ENCODE assay signal across 7 cellular contexts in the genomic region with DNA sequence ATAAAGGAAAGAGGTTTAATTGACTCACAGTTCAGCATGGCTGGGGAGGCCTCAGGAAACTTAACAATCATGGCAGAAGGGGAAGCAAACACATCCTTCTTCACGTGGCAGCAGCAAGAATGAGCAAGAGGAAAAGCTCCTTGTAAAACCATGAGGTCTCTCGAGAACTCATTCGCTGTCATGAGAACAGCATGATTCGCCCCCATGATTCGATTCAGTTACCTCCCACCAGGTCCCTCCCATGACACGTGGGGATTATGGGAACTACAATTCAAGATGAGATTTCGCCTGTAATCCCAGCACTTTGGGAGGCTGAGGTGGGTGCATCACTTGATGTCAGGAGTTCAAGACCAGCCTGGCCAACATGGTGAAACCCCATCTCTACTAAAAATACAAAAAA. TPM values are rescaled to one million over a fixed set of nuclear protein-coding genes. Genes with fewer than 3 reads are reported as not detected.
DNase-seq lines count a peak whose midpoint lies in the region; ATAC-seq and TF ChIP-seq lines count a peak whose summit lies in the region.
"Not testable (repeated sequence)": the region's sequence is repeated elsewhere in the genome, so short reads cannot be mapped to it uniquely, and the experiment has no call there.

No MANE protein-coding gene starts in this region.

- not testable (repeated sequence) for H3K4me3 ChIP-seq in fibroblast of mammary gland (ENCODE audit: control insufficient read depth, low read depth, low read length)

- intact Hi-C loops in activated CD4-positive, alpha-beta T cell treated with anti-CD3 and anti-CD28 coated beads for 36 hours (cut with DNase I, micrococcal nuclease): not testable (repeated sequence)

- DNase-seq in CD1c-positive myeloid dendritic cell (ENCODE audit: extremely low spot score): peak; percentile 37
- peak; percentile 25 for DNase-seq in LHCN-M2 (ENCODE audit: low read depth)
- DNase-seq in RWPE1 (ENCODE audit: low spot score); activated CD4-positive, alpha-beta T cell treated with anti-CD3 and anti-CD28 coated beads for 36 hours; activated T-cell treated with anti-CD3 and anti-CD28 coated beads, Interleukin-2, amount 50 U/mL, for 24 hours: not testable (repeated sequence)
- peak; percentile 54 for DNase-seq in fibroblast of mammary gland (ENCODE audit: low read depth)
- peak; percentile 35 for DNase-seq in stimulated activated CD4-positive, alpha-beta T cell treated with anti-CD3 and anti-CD28 coated beads, Interleukin-1b, Interleukin-23, amount 100 ng/mL, for 48 hours

- not testable (repeated sequence) for TF ChIP-seq CTCF in RWPE1 (conservative IDR thresholded peaks at IDR 0.05; ENCODE audit: low read depth); fibroblast of mammary gland (conservative IDR thresholded peaks at IDR 0.05; ENCODE audit: control insufficient read depth, insufficient read depth, low read depth, low read length)

- not testable (repeated sequence) for H3K4me3 Mint-ChIP-seq in activated CD4-positive, alpha-beta T cell treated with anti-CD3 and anti-CD28 coated beads for 36 hours; activated T-cell treated with anti-CD3 and anti-CD28 coated beads, Interleukin-2, amount 50 U/mL, for 24 hours

- POLR2A ChIA-PET in RWPE1 (lab: Yijun Ruan, JAX; ENCODE audit: low non-redundant PET); activated CD4-positive, alpha-beta T cell treated with anti-CD3 and anti-CD28 coated beads for 36 hours (lab: Charles Lee): not testable (repeated sequence)

- H3K36me3 Mint-ChIP-seq in activated CD4-positive, alpha-beta T cell treated with anti-CD3 and anti-CD28 coated beads for 36 hours (ENCODE audit: low read depth): peaks cover 30% of the 10 kb centered on the region
- H3K36me3 Mint-ChIP-seq in activated T-cell treated with anti-CD3 and anti-CD28 coated beads, Interleukin-2, amount 50 U/mL, for 24 hours (ENCODE audit: low read depth): peaks cover 79% of the 10 kb centered on the region

- peaks cover 23% of the 10 kb centered on the region for H3K4me1 Mint-ChIP-seq in activated CD4-positive, alpha-beta T cell treated with anti-CD3 and anti-CD28 coated beads for 36 hours
- H3K4me1 Mint-ChIP-seq in activated T-cell treated with anti-CD3 and anti-CD28 coated beads, Interleukin-2, amount 50 U/mL, for 24 hours (ENCODE audit: low read depth): peaks cover 20% of the 10 kb centered on the region

- CTCF ChIA-PET in RWPE1 (lab: Yijun Ruan, JAX): interaction anchor here (0.7 kb wide), 1 partner anchor 14 kb away, joined by 3 read pairs; no protein-coding TSS in a partner anchor
- CTCF ChIA-PET in activated CD4-positive, alpha-beta T cell treated with anti-CD3 and anti-CD28 coated beads for 36 hours (lab: Charles Lee): not testable (repeated sequence)

- not testable (repeated sequence) for H3K27me3 Mint-ChIP-seq in activated CD4-positive, alpha-beta T cell treated with anti-CD3 and anti-CD28 coated beads for 36 hours; activated T-cell treated with anti-CD3 and anti-CD28 coated beads, Interleukin-2, amount 50 U/mL, for 24 hours

- H3K27ac ChIP-seq in RWPE1: 0 out of 2 replicates have a peak overlapping the region, but pooled peaks have one; percentile 10

- not testable (repeated sequence) for H3K9me3 Mint-ChIP-seq in activated CD4-positive, alpha-beta T cell treated with anti-CD3 and anti-CD28 coated beads for 36 hours (ENCODE audit: low read depth); activated T-cell treated with anti-CD3 and anti-CD28 coated beads, Interleukin-2, amount 50 U/mL, for 24 hours

- peak overlapping the region; percentile 51 for H3K27ac Mint-ChIP-seq in activated CD4-positive, alpha-beta T cell treated with anti-CD3 and anti-CD28 coated beads for 36 hours
- peak overlapping the region; percentile 83 for H3K27ac Mint-ChIP-seq in activated T-cell treated with anti-CD3 and anti-CD28 coated beads, Interleukin-2, amount 50 U/mL, for 24 hours

- peak; percentile 49 for ATAC-seq in activated CD4-positive, alpha-beta T cell treated with anti-CD3 and anti-CD28 coated beads for 36 hours

RNA-seq across cellular contexts. Expression of gene MRI1, which starts 10.7 kb away (rescaled TPM):
- 38.7 and 50.3 TPM in 2 replicates for total RNA-seq in LHCN-M2 (2014; rRNA removed)
- polyA plus RNA-seq in LHCN-M2 (2012): 14.5 TPM
- total RNA-seq in activated CD4-positive, alpha-beta T cell treated with anti-CD3 and anti-CD28 coated beads for 36 hours: 10 to 100 TPM; 35.9 to 39.9 TPM

RNA-seq across cellular contexts. Expression of gene C19orf53, which starts 20.6 kb away (rescaled TPM):
- 172 and 183 TPM in 2 replicates for total RNA-seq in LHCN-M2 (2014; rRNA removed)
- polyA plus RNA-seq in LHCN-M2 (2012): 327 TPM
- 100 to 1,000 TPM; 115 to 142 TPM for total RNA-seq in activated CD4-positive, alpha-beta T cell treated with anti-CD3 and anti-CD28 coated beads for 36 hours

RNA-seq across cellular contexts. Expression of gene ZSWIM4, which starts 41.6 kb away (rescaled TPM):
- 1.8 and 2.7 TPM in 2 replicates for total RNA-seq in LHCN-M2 (2014; rRNA removed)
- polyA plus RNA-seq in LHCN-M2 (2012): 1.7 TPM
- total RNA-seq in activated CD4-positive, alpha-beta T cell treated with anti-CD3 and anti-CD28 coated beads for 36 hours: 1 to 10 TPM; 5.6 to 5.8 TPM
